Comparison of ENCODE assay signal across 9 cellular contexts in genomic region chr6:54846243-54846856, GRCh38. TPM values are rescaled to one million over a fixed set of nuclear protein-coding genes. Genes with fewer than 3 reads are reported as not detected.
DNase-seq lines count a peak whose midpoint lies in the region; ATAC-seq and TF ChIP-seq lines count a peak whose summit lies in the region.
"Had no signal": no experiment of that assay in that cellular context is flagged by ENCODE, and none has a peak within 500 bp of the region (broad histone marks: within the 10 kb centered on the region; RNA-seq: fewer than 3 reads in every experiment).

TSS of gene FAM83B (plus strand) at chr6:54846771. CDS start at chr6:54870247, 23,476 bp downstream.

- no peaks in the 10 kb centered on the region for H3K36me3 Mint-ChIP-seq in activated T-helper 1 cell treated with anti-CD3 and anti-CD28 coated beads, Interleukin-12 subunit alpha, Interleukin-12 subunit beta, Interleukin-2, Interleukin-4 antibody, amounts not matched to agents 30 ng/mL and 10 ng/mL and 1 ng/mL, durations not matched to agents 14 hours and 24 hours and 36 hours (ENCODE audit: low read depth)

- intact Hi-C loops in mucosa of descending colon (cut with DNase I, micrococcal nuclease), result no loop called here
- intact Hi-C loops in activated T-helper 1 cell treated with anti-CD3 and anti-CD28 coated beads, Interleukin-12 subunit alpha, Interleukin-12 subunit beta, Interleukin-2, Interleukin-4 antibody, amounts not matched to agents 30 ng/mL and 10 ng/mL and 1 ng/mL, durations not matched to agents 14 hours and 24 hours and 36 hours (cut with micrococcal nuclease), result no loop called here

- no peaks in the 10 kb centered on the region for H3K4me1 ChIP-seq in mucosa of descending colon (ENCODE audit: low read depth)

- TF ChIP-seq CTCF in 22Rv1 (IDR thresholded peaks at IDR 0.05) (no peak; the same call in 1 of the 2 replicates), epithelial cell of proximal tubule (conservative IDR thresholded peaks at IDR 0.05; ENCODE audit: low read depth, low read length) (no peak), mucosa of descending colon (IDR thresholded peaks at IDR 0.05) (no peak)

- no peaks in the 10 kb centered on the region for H3K9me3 ChIP-seq in mucosa of descending colon

- H3K27ac Mint-ChIP-seq in activated T-helper 1 cell treated with anti-CD3 and anti-CD28 coated beads, Interleukin-12 subunit alpha, Interleukin-12 subunit beta, Interleukin-2, Interleukin-4 antibody, amounts not matched to agents 30 ng/mL and 10 ng/mL and 1 ng/mL, durations not matched to agents 14 hours and 24 hours and 36 hours, result no peak within 1 kb of the TSS
- H3K27ac Mint-ChIP-seq: CD4-positive, alpha-beta T cell had no signal

- no peak within 1 kb of the TSS for H3K4me3 Mint-ChIP-seq in activated T-helper 1 cell treated with anti-CD3 and anti-CD28 coated beads, Interleukin-12 subunit alpha, Interleukin-12 subunit beta, Interleukin-2, Interleukin-4 antibody, amounts not matched to agents 30 ng/mL and 10 ng/mL and 1 ng/mL, durations not matched to agents 14 hours and 24 hours and 36 hours
- H3K4me3 Mint-ChIP-seq: CD4-positive, alpha-beta T cell had no signal

- no peaks in the 10 kb centered on the region for H3K36me3 ChIP-seq in mucosa of descending colon (ENCODE audit: low read depth)

- H3K4me3 ChIP-seq in epithelial cell of proximal tubule (ENCODE audit: low read depth, low read length), result peak within 1 kb of the TSS; percentile 81
- H3K4me3 ChIP-seq in mucosa of descending colon, result peak within 1 kb of the TSS; percentile 44

- peak within 1 kb of the TSS; percentile 39; the same call in 1 of the 2 replicates for H3K27ac ChIP-seq in 22Rv1

- no peaks in the 10 kb centered on the region for H3K4me1 Mint-ChIP-seq in activated T-helper 1 cell treated with anti-CD3 and anti-CD28 coated beads, Interleukin-12 subunit alpha, Interleukin-12 subunit beta, Interleukin-2, Interleukin-4 antibody, amounts not matched to agents 30 ng/mL and 10 ng/mL and 1 ng/mL, durations not matched to agents 14 hours and 24 hours and 36 hours (ENCODE audit: low read depth)

- H3K9me3 Mint-ChIP-seq in activated T-helper 1 cell treated with anti-CD3 and anti-CD28 coated beads, Interleukin-12 subunit alpha, Interleukin-12 subunit beta, Interleukin-2, Interleukin-4 antibody, amounts not matched to agents 30 ng/mL and 10 ng/mL and 1 ng/mL, durations not matched to agents 14 hours and 24 hours and 36 hours, result no peaks in the 10 kb centered on the region

- ATAC-seq in mucosa of descending colon (peak; percentile 96), HG03108 (IDR thresholded peaks at IDR 0.05; ENCODE audit: unreplicated experiment) (no peak)

- DNase-seq in NCI-H1105 treated with DMSO at 0.1 percent for 48 hours (lab: John Stamatoyannopoulos, UW), result peak; percentile 60
- no peak for DNase-seq in epithelial cell of proximal tubule (ENCODE audit: low read depth)
- DNase-seq in mucosa of descending colon, result peak; percentile 88 to 92 (median 91)
- DNase-seq in activated CD8-positive, alpha-beta memory T cell treated with anti-CD3 and anti-CD28 coated beads, Interleukin-2, amount 50 U/mL, for 48 hours, result no peak
- no peak for DNase-seq in cortex of kidney (lab: John Stamatoyannopoulos, UW)
- DNase-seq in activated T-helper 1 cell treated with anti-CD3 and anti-CD28 coated beads, Interleukin-12 subunit alpha, Interleukin-12 subunit beta, Interleukin-2, Interleukin-4 antibody, amounts not matched to agents 30 ng/mL and 10 ng/mL and 1 ng/mL, durations not matched to agents 14 hours and 24 hours and 36 hours (ENCODE audit: low spot score), result no peak
- DNase-seq: CD4-positive, alpha-beta T cell had no signal

- H3K27me3 Mint-ChIP-seq in activated T-helper 1 cell treated with anti-CD3 and anti-CD28 coated beads, Interleukin-12 subunit alpha, Interleukin-12 subunit beta, Interleukin-2, Interleukin-4 antibody, amounts not matched to agents 30 ng/mL and 10 ng/mL and 1 ng/mL, durations not matched to agents 14 hours and 24 hours and 36 hours (ENCODE audit: insufficient read depth), result peaks cover 13% of the 10 kb centered on the region

RNA-seq across cellular contexts. Expression of gene FAM83B, which starts in this region (rescaled TPM):
- 18.1 and 19.8 TPM in 2 replicates for total RNA-seq in epithelial cell of proximal tubule
- 10 to 100 TPM; 17.5 to 46.5 (median 39.5) TPM for total RNA-seq in mucosa of descending colon
- total RNA-seq in activated T-helper 1 cell treated with anti-CD3 and anti-CD28 coated beads, Interleukin-12 subunit alpha, Interleukin-12 subunit beta, Interleukin-2, Interleukin-4 antibody, amounts not matched to agents 30 ng/mL and 10 ng/mL and 1 ng/mL, durations not matched to agents 14 hours and 24 hours and 36 hours, result not detected in 2 replicates
- total RNA-seq: CD4-positive, alpha-beta T cell had no signal

Comparison
In these comparisons a context has a peak if more than half of its experiments do, and no peak if none do; other contexts are left out.
1. RNA of gene FAM83B (total RNA-seq): 17.5 to 46.5 TPM in mucosa of descending colon and 18.1 to 19.8 TPM in epithelial cell of proximal tubule; not detected in activated T-helper 1 cell treated with anti-CD3 and anti-CD28 coated beads, Interleukin-12 subunit alpha, Interleukin-12 subunit beta, Interleukin-2, Interleukin-4 antibody, amounts not matched to agents 30 ng/mL and 10 ng/mL and 1 ng/mL, durations not matched to agents 14 hours and 24 hours and 36 hours; every median in the first group is over 10 times any median in the second.
2. DNase-seq: peak in NCI-H1105 treated with DMSO at 0.1 percent for 48 hours (single experiment) and mucosa of descending colon (3 of 3); none in epithelial cell of proximal tubule (single experiment), activated CD8-positive, alpha-beta memory T cell treated with anti-CD3 and anti-CD28 coated beads, Interleukin-2, amount 50 U/mL, for 48 hours (single experiment), cortex of kidney (single experiment) and activated T-helper 1 cell treated with anti-CD3 and anti-CD28 coated beads, Interleukin-12 subunit alpha, Interleukin-12 subunit beta, Interleukin-2, Interleukin-4 antibody, amounts not matched to agents 30 ng/mL and 10 ng/mL and 1 ng/mL, durations not matched to agents 14 hours and 24 hours and 36 hours (single experiment).